In genomic region chr9:76101472-76101871, GRCh38 we compare ENCODE assay signal across 23 cellular contexts.
"Had no signal": no experiment of that assay in that cellular context is flagged by ENCODE, and none has a peak within 500 bp of the region (broad histone marks: within the 10 kb centered on the region; RNA-seq: fewer than 3 reads in every experiment).

No MANE protein-coding gene starts in this region.

- DNase-seq: activated CD4-positive, alpha-beta T cell treated with anti-CD3 and anti-CD28 coated beads, Interleukin-2, amount 50 U/mL, for 1 hour; activated CD4-positive, CD25-positive, alpha-beta regulatory T cell treated with anti-CD3 and anti-CD28 coated beads, Interleukin-2, amount 50 U/mL, for 72 hours; activated CD8-positive, alpha-beta T cell treated with anti-CD3 and anti-CD28 coated beads, Interleukin-2, amount 10 ng/mL, durations not matched to agents 7 days and 5 days; activated naive CD4-positive, alpha-beta T cell treated with Interleukin-2 at 50 U/mL for 16 hours; activated naive CD8-positive, alpha-beta T cell treated with anti-CD3 and anti-CD28 coated beads, Interleukin-2, amount 10 ng/mL, durations not matched to agents 7 days and 5 days; activated T-cell treated with anti-CD3 and anti-CD28 coated beads, Interleukin-2, amount 50 U/mL, for 4 hours; cortex of kidney; endodermal cell; foreskin keratinocyte; kidney; naive thymus-derived CD4-positive, alpha-beta T cell; pancreas; psoas muscle; right cardiac atrium; SK-N-SH; stimulated activated CD4-positive, alpha-beta T cell treated with anti-CD3 and anti-CD28 coated beads, Interleukin-2, amount 100 ng/mL, for 24 hours; testis; upper lobe of right lung had no signal

- H3K27me3 Mint-ChIP-seq: activated naive CD8-positive, alpha-beta T cell treated with anti-CD3 and anti-CD28 coated beads, Interleukin-2, amount 10 ng/mL, durations not matched to agents 7 days and 5 days; naive thymus-derived CD4-positive, alpha-beta T cell had no signal

- H3K27me3 ChIP-seq: cardiac muscle cell, foreskin keratinocyte, pancreas, testis, upper lobe of right lung had no signal

- H3K4me3 Mint-ChIP-seq: activated CD8-positive, alpha-beta T cell treated with anti-CD3 and anti-CD28 coated beads, Interleukin-2, amount 10 ng/mL, durations not matched to agents 7 days and 5 days; activated naive CD8-positive, alpha-beta T cell treated with anti-CD3 and anti-CD28 coated beads, Interleukin-2, amount 10 ng/mL, durations not matched to agents 7 days and 5 days; activated T-cell treated with anti-CD3 and anti-CD28 coated beads, Interleukin-2, amount 50 U/mL, for 4 hours; endodermal cell; stimulated activated effector memory CD8-positive, alpha-beta T cell treated with anti-CD3 and anti-CD28 coated beads, Interleukin-12 subunit alpha, Interleukin-12 subunit beta, amount 100 ng/mL, for 72 hours had no signal

- H3K4me1 Mint-ChIP-seq: stimulated activated effector memory CD8-positive, alpha-beta T cell treated with anti-CD3 and anti-CD28 coated beads, Interleukin-12 subunit alpha, Interleukin-12 subunit beta, amount 100 ng/mL, for 72 hours had no signal

- H3K9me3 Mint-ChIP-seq: activated naive CD8-positive, alpha-beta T cell treated with anti-CD3 and anti-CD28 coated beads, Interleukin-2, amount 10 ng/mL, durations not matched to agents 7 days and 5 days; activated T-cell treated with anti-CD3 and anti-CD28 coated beads, Interleukin-2, amount 50 U/mL, for 4 hours; endodermal cell; naive thymus-derived CD4-positive, alpha-beta T cell; stimulated activated effector memory CD8-positive, alpha-beta T cell treated with anti-CD3 and anti-CD28 coated beads, Interleukin-12 subunit alpha, Interleukin-12 subunit beta, amount 100 ng/mL, for 72 hours had no signal

- H3K4me2 ChIP-seq: SK-N-SH had no signal

- ATAC-seq: activated CD8-positive, alpha-beta T cell treated with anti-CD3 and anti-CD28 coated beads, Interleukin-2, amount 10 ng/mL, durations not matched to agents 7 days and 5 days; activated T-cell treated with anti-CD3 and anti-CD28 coated beads, Interleukin-2, amount 50 U/mL, for 4 hours; foreskin keratinocyte; left lobe of liver; naive thymus-derived CD4-positive, alpha-beta T cell; pancreas; psoas muscle; stimulated activated effector memory CD8-positive, alpha-beta T cell treated with anti-CD3 and anti-CD28 coated beads, Interleukin-12 subunit alpha, Interleukin-12 subunit beta, amount 100 ng/mL, for 72 hours; upper lobe of right lung had no signal

- H3K36me3 ChIP-seq: cardiac muscle cell, pancreas had no signal

- H3K4me3 ChIP-seq: cardiac muscle cell, lung, pancreas, psoas muscle, testis, upper lobe of right lung had no signal

- H3K4me1 ChIP-seq: foreskin keratinocyte, pancreas, psoas muscle had no signal

- H3K27ac Mint-ChIP-seq: activated CD8-positive, alpha-beta T cell treated with anti-CD3 and anti-CD28 coated beads, Interleukin-2, amount 10 ng/mL, durations not matched to agents 7 days and 5 days; endodermal cell; stimulated activated effector memory CD8-positive, alpha-beta T cell treated with anti-CD3 and anti-CD28 coated beads, Interleukin-12 subunit alpha, Interleukin-12 subunit beta, amount 100 ng/mL, for 72 hours had no signal

- H3K36me3 Mint-ChIP-seq: stimulated activated effector memory CD8-positive, alpha-beta T cell treated with anti-CD3 and anti-CD28 coated beads, Interleukin-12 subunit alpha, Interleukin-12 subunit beta, amount 100 ng/mL, for 72 hours had no signal

- H3K27ac ChIP-seq: cardiac muscle cell, foreskin keratinocyte, pancreas, psoas muscle, upper lobe of right lung, VCaP had no signal

- H3K9me3 ChIP-seq: pancreas, psoas muscle, SK-N-SH, testis, upper lobe of right lung had no signal
